ENCODE assay signal across 26 cellular contexts in genomic region chr13:101475536-101475935, GRCh38. TPM values are rescaled to one million over a fixed set of nuclear protein-coding genes. Genes with fewer than 3 reads are reported as not detected.
"Had no signal": no experiment of that assay in that cellular context is flagged by ENCODE, and none has a peak within 500 bp of the region (broad histone marks: within the 10 kb centered on the region; RNA-seq: fewer than 3 reads in every experiment).

No MANE protein-coding gene starts in this region.

- H3K4me3 Mint-ChIP-seq: dendritic cell treated with granulocyte-macrophage colony-stimulating factor and Interleukin-4, amounts not matched to agents 40 ng/mL and 50 ng/mL, for 4 days; mesothelial cell of epicardium; naive B cell; natural killer cell treated with Interleukin-12 subunit alpha and Interleukin-12 subunit beta and Interleukin-15 and Interleukin-18, amount 100 ng/mL, for 72 hours; neural crest cell; stimulated activated memory B cell treated with anti-CD40 and anti-IgM and Interleukin-4, amounts not matched to agents 10 μg/mL and 1 μg/mL and 100 μg/mL, for 72 hours had no signal

- H3K4me3 ChIP-seq: esophagus squamous epithelium, left lung, mucosa of descending colon, psoas muscle, skin epidermis, spleen, testis, tibial nerve, upper lobe of left lung had no signal

- H3K4me1 Mint-ChIP-seq: naive B cell; neural crest cell; stimulated activated memory B cell treated with anti-CD40 and anti-IgM and Interleukin-4, amounts not matched to agents 10 μg/mL and 1 μg/mL and 100 μg/mL, for 72 hours had no signal

- H3K27ac ChIP-seq: esophagus squamous epithelium, left lung, neutrophil, psoas muscle, skin epidermis, spleen, testis, tibial nerve, upper lobe of left lung had no signal

- H3K36me3 Mint-ChIP-seq: mesothelial cell of epicardium; naive B cell; natural killer cell treated with Interleukin-12 subunit alpha and Interleukin-12 subunit beta and Interleukin-15 and Interleukin-18, amount 100 ng/mL, for 72 hours; stimulated activated memory B cell treated with anti-CD40 and anti-IgM and Interleukin-4, amounts not matched to agents 10 μg/mL and 1 μg/mL and 100 μg/mL, for 72 hours had no signal

- H3K27ac Mint-ChIP-seq: dendritic cell treated with granulocyte-macrophage colony-stimulating factor and Interleukin-4, amounts not matched to agents 40 ng/mL and 50 ng/mL, for 4 days; mesothelial cell of epicardium; naive B cell; natural killer cell treated with Interleukin-12 subunit alpha and Interleukin-12 subunit beta and Interleukin-15 and Interleukin-18, amount 100 ng/mL, for 72 hours; stimulated activated memory B cell treated with anti-CD40 and anti-IgM and Interleukin-4, amounts not matched to agents 10 μg/mL and 1 μg/mL and 100 μg/mL, for 72 hours had no signal

- ATAC-seq: left cardiac atrium; left lung; mucosa of descending colon; natural killer cell treated with Interleukin-12 subunit alpha and Interleukin-12 subunit beta and Interleukin-15 and Interleukin-18, amount 100 ng/mL, for 72 hours; psoas muscle; right cardiac atrium; stimulated activated memory B cell treated with anti-CD40 and anti-IgM and Interleukin-4, amounts not matched to agents 10 μg/mL and 1 μg/mL and 100 μg/mL, for 72 hours; stimulated activated naive CD8-positive, alpha-beta T cell treated with anti-CD3 and anti-CD28 coated beads, Interleukin-15, Interleukin-2, amounts not matched to agents 100 U/mL and 50 U/mL, for 24 hours had no signal

- H3K4me1 ChIP-seq: esophagus squamous epithelium, left lung, psoas muscle, spleen, testis, upper lobe of left lung had no signal

- H3K27me3 Mint-ChIP-seq: dendritic cell treated with granulocyte-macrophage colony-stimulating factor and Interleukin-4, amounts not matched to agents 40 ng/mL and 50 ng/mL, for 4 days had no signal

- H3K9me3 ChIP-seq: esophagus squamous epithelium, left lung, mucosa of descending colon, neutrophil, psoas muscle, spleen, testis, tibial nerve, upper lobe of left lung had no signal

- H3K36me3 ChIP-seq: esophagus squamous epithelium, left lung, neutrophil, spleen, tibial nerve, upper lobe of left lung had no signal

- H3K27me3 ChIP-seq: esophagus squamous epithelium, left lung, neutrophil, spleen, testis, tibial nerve, upper lobe of left lung had no signal

- DNase-seq: effector CD8-positive, alpha-beta T cell; erythroblast; esophagus squamous epithelium; foreskin melanocyte; head of caudate nucleus; left cardiac atrium; left lung; mesenchymal stem cell; mucosa of descending colon; naive B cell; psoas muscle; right cardiac atrium; spleen; stimulated activated CD4-positive, alpha-beta T cell treated with anti-CD3 and anti-CD28 coated beads, Interleukin-4, amount 100 ng/mL, for 4 hours; stimulated activated naive CD8-positive, alpha-beta T cell treated with anti-CD3 and anti-CD28 coated beads, Interleukin-15, Interleukin-2, amounts not matched to agents 100 U/mL and 50 U/mL, for 24 hours; substantia nigra; testis; upper lobe of left lung had no signal

RNA-seq across cellular contexts. Expression of gene ITGBL1, which starts 23.1 kb away (rescaled TPM):
- total RNA-seq: natural killer cell treated with Interleukin-12 subunit alpha and Interleukin-12 subunit beta and Interleukin-15 and Interleukin-18, amount 100 ng/mL, for 72 hours; neural crest cell had no signal

RNA-seq across cellular contexts. Expression of gene NALCN, which starts 59.2 kb away (rescaled TPM):
- total RNA-seq: natural killer cell treated with Interleukin-12 subunit alpha and Interleukin-12 subunit beta and Interleukin-15 and Interleukin-18, amount 100 ng/mL, for 72 hours had no signal
